ENCODE assay signal across 21 cellular contexts in the genomic region with DNA sequence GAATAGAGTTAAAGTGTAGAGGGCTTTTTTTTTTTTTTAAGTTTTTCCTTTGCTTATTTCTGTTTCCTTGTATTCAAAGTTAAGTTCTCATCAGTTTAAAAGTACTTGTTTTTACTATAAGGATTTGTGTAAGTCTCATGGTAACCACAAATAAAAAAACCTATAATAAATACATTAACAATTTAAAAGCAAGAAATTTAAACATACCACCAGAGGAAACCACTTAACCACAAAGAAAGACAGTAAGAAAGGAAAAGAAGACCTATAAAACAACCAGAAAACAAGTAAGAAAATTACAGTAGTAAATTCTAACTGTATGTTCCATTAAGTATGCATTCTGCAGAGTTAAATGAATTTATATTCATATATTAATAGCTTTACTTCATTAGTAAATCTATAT.
"Had no signal": no experiment of that assay in that cellular context is flagged by ENCODE, and none has a peak within 500 bp of the region (broad histone marks: within the 10 kb centered on the region; RNA-seq: fewer than 3 reads in every experiment).

No MANE protein-coding gene starts in this region.

- H3K4me3 Mint-ChIP-seq: naive B cell; stimulated activated naive CD8-positive, alpha-beta T cell treated with anti-CD3 and anti-CD28 coated beads, Interleukin-15, amount 100 ng/mL, for 72 hours had no signal

- H3K36me3 ChIP-seq: ovary, right lobe of liver, suprapubic skin had no signal

- H3K27me3 Mint-ChIP-seq: naive B cell; stimulated activated naive CD8-positive, alpha-beta T cell treated with anti-CD3 and anti-CD28 coated beads, Interleukin-15, amount 100 ng/mL, for 72 hours had no signal

- ATAC-seq: mucosa of descending colon; right lobe of liver; stimulated activated naive CD8-positive, alpha-beta T cell treated with anti-CD3 and anti-CD28 coated beads, Interleukin-15, amount 100 ng/mL, for 72 hours had no signal

- H3K4me3 ChIP-seq: mucosa of descending colon, ovary, right lobe of liver, suprapubic skin had no signal

- H3K9me3 ChIP-seq: mucosa of descending colon, ovary, right lobe of liver, suprapubic skin had no signal

- H3K27me3 ChIP-seq: ovary, right lobe of liver, suprapubic skin had no signal

- H3K36me3 Mint-ChIP-seq: naive B cell had no signal

- H3K4me1 ChIP-seq: right lobe of liver, suprapubic skin had no signal

- H3K4me1 Mint-ChIP-seq: naive B cell; stimulated activated naive CD8-positive, alpha-beta T cell treated with anti-CD3 and anti-CD28 coated beads, Interleukin-15, amount 100 ng/mL, for 72 hours had no signal

- H3K27ac ChIP-seq: epithelial cell of prostate, ovary, right lobe of liver, suprapubic skin had no signal

- DNase-seq: activated CD4-positive, alpha-beta T cell treated with anti-CD3 and anti-CD28 coated beads, Interleukin-2, amount 50 U/mL, for 1 hour; activated CD4-positive, CD25-positive, alpha-beta regulatory T cell treated with anti-CD3 and anti-CD28 coated beads, Interleukin-2, amount 50 U/mL, for 72 hours; activated CD8-positive, alpha-beta memory T cell treated with anti-CD3 and anti-CD28 coated beads for 24 hours; activated CD8-positive, alpha-beta memory T cell treated with anti-CD3 and anti-CD28 coated beads, Interleukin-2, amount 50 U/mL, for 48 hours; activated effector memory CD4-positive, alpha-beta T cell treated with Interleukin-2 at 50 U/mL for 16 hours; activated naive CD4-positive, alpha-beta T cell treated with anti-CD3 and anti-CD28 coated beads, Interleukin-2, amount 50 U/mL, for 16 hours; activated T-cell treated with anti-CD3 and anti-CD28 coated beads, Interleukin-2, amount 50 U/mL, for 48 hours; dermis blood vessel endothelial cell; foreskin fibroblast; mesenchymal stem cell; mucosa of descending colon; naive B cell; ovary; right lobe of liver; small intestine; stimulated activated CD4-positive, alpha-beta T cell treated with anti-CD3 and anti-CD28 coated beads, Interleukin-4, amount 100 ng/mL, for 1 hour; stimulated activated naive CD8-positive, alpha-beta T cell treated with anti-CD3 and anti-CD28 coated beads, Interleukin-15, amount 100 ng/mL, for 72 hours; T1000; trophoblast cell had no signal

- H3K27ac Mint-ChIP-seq: naive B cell; stimulated activated naive CD8-positive, alpha-beta T cell treated with anti-CD3 and anti-CD28 coated beads, Interleukin-15, amount 100 ng/mL, for 72 hours had no signal
